In genomic region chr15:53116169-53116568, GRCh38 we compare ENCODE assay signal across 23 cellular contexts.
DNase-seq lines count a peak whose midpoint lies in the region; ATAC-seq and TF ChIP-seq lines count a peak whose summit lies in the region.
"Had no signal": no experiment of that assay in that cellular context is flagged by ENCODE, and none has a peak within 500 bp of the region (broad histone marks: within the 10 kb centered on the region; RNA-seq: fewer than 3 reads in every experiment).

No MANE protein-coding gene starts in this region.

- no peak overlapping the region for H3K27ac Mint-ChIP-seq in CD4-positive, alpha-beta memory T cell
- H3K27ac Mint-ChIP-seq: B cell; CD4-positive, CD25-positive, alpha-beta regulatory T cell; CD8-positive, alpha-beta memory T cell; GM23338; H9 had no signal

- H3K79me2 ChIP-seq in hepatocyte, result no peaks in the 10 kb centered on the region

- H2AFZ ChIP-seq in hepatocyte, result no peak overlapping the region
- H2AFZ ChIP-seq: GM23338 had no signal

- CTCF ChIA-PET in CD4-positive, alpha-beta memory T cell (lab: Charles Lee; ENCODE audit: partially characterized antibody), result no interaction called here

- TF ChIP-seq CTCF in hepatocyte (IDR thresholded peaks at IDR 0.05; ENCODE audit: poor library complexity), result no peak

- peak overlapping the region; percentile 70 for H3K4me2 ChIP-seq in hepatocyte
- H3K4me2 ChIP-seq: BLaER1, GM23338 had no signal

- peaks cover 0 to 13% (median 2%) of the 10 kb centered on the region in 8 donors for H3K9me3 Mint-ChIP-seq in CD4-positive, alpha-beta memory T cell
- H3K9me3 Mint-ChIP-seq: GM23338 had no signal

- intact Hi-C loops in CD4-positive, alpha-beta memory T cell (cut with micrococcal nuclease), result no loop called here

- H3K36me3 ChIP-seq in hepatocyte (replicated peaks; ENCODE audit: insufficient read depth, low read depth), result no peaks in the 10 kb centered on the region
- no peaks in the 10 kb centered on the region for H3K36me3 ChIP-seq in mucosa of rectum (ENCODE audit: control insufficient read depth in 2 of 2, insufficient read depth in 2 of 2, low read length in 2 of 2)
- H3K36me3 ChIP-seq in CD4-positive, alpha-beta memory T cell (ENCODE audit: insufficient read depth, low read length), result no peaks in the 10 kb centered on the region
- H3K36me3 ChIP-seq: BLaER1 had no signal

- DNase-seq in DMS53 (lab: John Stamatoyannopoulos, UW) (peak; percentile 37), DMS53 treated with DMSO at 0.1 percent for 48 hours (lab: John Stamatoyannopoulos, UW; ENCODE audit: unreplicated experiment) (no peak), COLO668 (lab: John Stamatoyannopoulos, UW; ENCODE audit: unreplicated experiment) (peak; percentile 45), hepatocyte (ENCODE audit: low spot score) (no peak), KG1 (lab: John Stamatoyannopoulos, UW) (no peak)
- DNase-seq in CD4-positive, alpha-beta memory T cell, result no peak
- DNase-seq: Calu3; CD4-positive, CD25-positive, alpha-beta regulatory T cell; CD8-positive, alpha-beta memory T cell; COR-L47; DMS79; EL; GDM1; H9 had no signal

- H3K9me2 ChIP-seq in hepatocyte (replicated peaks; ENCODE audit: insufficient read depth), result no peaks in the 10 kb centered on the region

- H3K36me3 Mint-ChIP-seq in CD4-positive, alpha-beta memory T cell, result no peaks in the 10 kb centered on the region
- H3K36me3 Mint-ChIP-seq: CD4-positive, CD25-positive, alpha-beta regulatory T cell; CD8-positive, alpha-beta memory T cell had no signal

- H4K20me1 ChIP-seq in hepatocyte (ENCODE audit: insufficient read depth, poor library complexity, severe bottlenecking), result no peaks in the 10 kb centered on the region
- H4K20me1 ChIP-seq: BLaER1 had no signal

- TF ChIP-seq POLR2A in GM18505 (IDR thresholded peaks at IDR 0.05; ENCODE audit: borderline replicate concordance, extremely low read depth, insufficient read depth, insufficient read length), result no peak

- no peak overlapping the region for H3K4me3 Mint-ChIP-seq in CD4-positive, alpha-beta memory T cell
- H3K4me3 Mint-ChIP-seq: B cell; CD4-positive, CD25-positive, alpha-beta regulatory T cell; CD8-positive, alpha-beta memory T cell; GM23338; H9 had no signal

- no peaks in the 10 kb centered on the region for H3K4me1 Mint-ChIP-seq in CD4-positive, alpha-beta memory T cell
- H3K4me1 Mint-ChIP-seq: B cell; CD4-positive, CD25-positive, alpha-beta regulatory T cell; CD8-positive, alpha-beta memory T cell had no signal

- no peak for ATAC-seq in GM18505 (IDR thresholded peaks at IDR 0.05; ENCODE audit: unreplicated experiment)
- ATAC-seq: GM12878, GM23338, HCT116 had no signal

- no peaks in the 10 kb centered on the region for H3K27me3 ChIP-seq in hepatocyte
- H3K27me3 ChIP-seq in mucosa of rectum (ENCODE audit: control insufficient read depth in 2 of 2, insufficient read depth in 2 of 2, low read length in 2 of 2), result no peaks in the 10 kb centered on the region
- H3K27me3 ChIP-seq in CD4-positive, alpha-beta memory T cell (ENCODE audit: insufficient read depth, low read length), result no peaks in the 10 kb centered on the region
- H3K27me3 ChIP-seq: BLaER1 had no signal

- no peak overlapping the region for H3K9ac ChIP-seq in mucosa of rectum (ENCODE audit: low read depth in 1 of 2, low read length in 2 of 2)
- H3K9ac ChIP-seq: BLaER1 had no signal

- H3K27ac ChIP-seq in hepatocyte (peak overlapping the region; percentile 94), mucosa of rectum (ENCODE audit: low read depth in 2 of 2, low read length in 2 of 2) (peak overlapping the region; percentile 82 to 84)
- H3K27ac ChIP-seq in CD4-positive, alpha-beta memory T cell (ENCODE audit: low read depth, low read length), result no peak overlapping the region
- H3K27ac ChIP-seq: 22Rv1, BLaER1, C4-2B had no signal

- POLR2A ChIA-PET in CD4-positive, alpha-beta memory T cell (lab: Charles Lee; ENCODE audit: partially characterized antibody), result no interaction called here

- H3K4me3 ChIP-seq in hepatocyte (no peak overlapping the region), mucosa of rectum (ENCODE audit: low read length in 2 of 2) (peak overlapping the region in 1 of 2 donors; percentile 37)
- H3K4me3 ChIP-seq in CD4-positive, alpha-beta memory T cell (ENCODE audit: low read length in 2 of 2), result no peak overlapping the region
- H3K4me3 ChIP-seq: BLaER1, GM12878, GM23338 had no signal

- no peaks in the 10 kb centered on the region for H3K27me3 Mint-ChIP-seq in CD4-positive, alpha-beta memory T cell
- H3K27me3 Mint-ChIP-seq: B cell; CD8-positive, alpha-beta memory T cell had no signal

- H3K4me1 ChIP-seq in hepatocyte (ENCODE audit: insufficient read depth), result peaks cover 13% of the 10 kb centered on the region
- H3K4me1 ChIP-seq in mucosa of rectum (ENCODE audit: control insufficient read depth in 2 of 2, insufficient read depth in 2 of 2, low read length in 2 of 2), result peaks cover 10 to 17% of the 10 kb centered on the region in 2 donors
- no peaks in the 10 kb centered on the region for H3K4me1 ChIP-seq in CD4-positive, alpha-beta memory T cell (ENCODE audit: insufficient read depth, low read length)

- H3K9me3 ChIP-seq in hepatocyte (ENCODE audit: low read depth) (no peaks in the 10 kb centered on the region), mucosa of rectum (ENCODE audit: control insufficient read depth in 2 of 2, low read length in 2 of 2) (no peaks in the 10 kb centered on the region)
- no peaks in the 10 kb centered on the region for H3K9me3 ChIP-seq in CD4-positive, alpha-beta memory T cell (ENCODE audit: control insufficient read depth in 1 of 2, low read length in 2 of 2)

Comparison
In these comparisons a context has a peak if more than half of its experiments do, and no peak if none do; other contexts are left out.
1. DNase-seq: peak in DMS53 (single experiment) and COLO668 (single experiment); none in DMS53 treated with DMSO at 0.1 percent for 48 hours (single experiment), hepatocyte (single experiment), CD4-positive, alpha-beta memory T cell (0 of 5) and KG1 (single experiment).